ENCODE assay signal across 25 cellular contexts in the genomic region with DNA sequence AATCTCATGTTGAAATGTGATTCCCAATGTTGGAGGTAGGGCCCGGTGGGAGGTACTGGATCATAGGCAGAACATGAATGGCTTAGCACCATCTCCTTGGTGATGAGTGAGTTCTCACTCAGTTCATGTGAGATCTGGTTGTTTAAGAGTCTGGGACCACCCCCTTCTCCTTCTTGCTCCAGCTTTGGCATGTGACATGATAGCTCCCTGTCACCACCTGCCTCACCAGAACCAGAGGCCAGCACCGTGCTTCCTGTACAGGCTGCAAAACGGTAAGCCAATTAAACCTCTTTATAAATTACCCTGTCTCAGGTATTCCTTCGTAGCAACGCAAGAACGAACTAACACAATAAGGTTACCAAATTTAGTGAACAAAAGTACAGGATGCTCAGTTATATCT.
"Had no signal": no experiment of that assay in that cellular context is flagged by ENCODE, and none has a peak within 500 bp of the region (broad histone marks: within the 10 kb centered on the region; RNA-seq: fewer than 3 reads in every experiment).

No MANE protein-coding gene starts in this region.

- DNase-seq: activated CD4-positive, alpha-beta T cell treated with anti-CD3 and anti-CD28 coated beads for 48 hours; activated CD4-positive, alpha-beta T cell treated with anti-CD3 and anti-CD28 coated beads, Interleukin-2, amount 50 U/mL, for 48 hours; activated CD8-positive, alpha-beta memory T cell treated with anti-CD3 and anti-CD28 coated beads for 24 hours; activated gamma-delta T cell; activated naive CD4-positive, alpha-beta T cell treated with anti-CD3 and anti-CD28 coated beads, Interleukin-2, amount 10 ng/mL, durations not matched to agents 7 days and 5 days; activated naive CD8-positive, alpha-beta T cell treated with anti-CD3 and anti-CD28 coated beads, Interleukin-2, amount 10 ng/mL, durations not matched to agents 7 days and 5 days; brain microvascular endothelial cell; left cardiac atrium; left ventricle myocardium superior; stimulated activated CD4-positive, alpha-beta T cell treated with anti-CD3 and anti-CD28 coated beads, Interleukin-4, amount 100 ng/mL, for 24 hours; T1000; trophoblast cell; WERI-Rb-1 had no signal

- H3K4me1 Mint-ChIP-seq: activated naive CD4-positive, alpha-beta T cell treated with anti-CD3 and anti-CD28 coated beads, Interleukin-2, amount 10 ng/mL, durations not matched to agents 7 days and 5 days; activated naive CD8-positive, alpha-beta T cell treated with anti-CD3 and anti-CD28 coated beads, Interleukin-2, amount 10 ng/mL, durations not matched to agents 7 days and 5 days had no signal

- H3K79me2 ChIP-seq: hepatocyte had no signal

- H3K36me3 ChIP-seq: brain microvascular endothelial cell, gastroesophageal sphincter, neutrophil, thoracic aorta, WERI-Rb-1 had no signal

- H3K27me3 Mint-ChIP-seq: stimulated activated naive CD8-positive, alpha-beta T cell treated with anti-CD3 and anti-CD28 coated beads, Interleukin-15, Interleukin-2, amounts not matched to agents 100 ng/mL and 50 ng/mL, for 24 hours had no signal

- H3K27me3 ChIP-seq: brain microvascular endothelial cell, gastroesophageal sphincter had no signal

- H3K27ac Mint-ChIP-seq: activated naive CD4-positive, alpha-beta T cell treated with anti-CD3 and anti-CD28 coated beads, Interleukin-2, amount 10 ng/mL, durations not matched to agents 7 days and 5 days; activated naive CD8-positive, alpha-beta T cell treated with anti-CD3 and anti-CD28 coated beads, Interleukin-2, amount 10 ng/mL, durations not matched to agents 7 days and 5 days; activated T-helper 1 cell treated with anti-CD3 and anti-CD28 coated beads, Interleukin-12 subunit alpha, Interleukin-12 subunit beta, Interleukin-2, Interleukin-4 antibody, amounts not matched to agents 30 ng/mL and 10 ng/mL and 1 ng/mL, durations not matched to agents 14 hours and 24 hours and 36 hours; progenitor cell of endocrine pancreas; stimulated activated effector memory CD8-positive, alpha-beta T cell treated with anti-CD3 and anti-CD28 coated beads, Interleukin-12 subunit alpha, Interleukin-12 subunit beta, amount 100 ng/mL, for 72 hours; stimulated activated naive CD8-positive, alpha-beta T cell treated with anti-CD3 and anti-CD28 coated beads, Interleukin-15, Interleukin-2, amounts not matched to agents 100 ng/mL and 50 ng/mL, for 24 hours had no signal

- H3K4me3 Mint-ChIP-seq: activated naive CD4-positive, alpha-beta T cell treated with anti-CD3 and anti-CD28 coated beads, Interleukin-2, amount 10 ng/mL, durations not matched to agents 7 days and 5 days; activated naive CD8-positive, alpha-beta T cell treated with anti-CD3 and anti-CD28 coated beads, Interleukin-2, amount 10 ng/mL, durations not matched to agents 7 days and 5 days; activated T-helper 1 cell treated with anti-CD3 and anti-CD28 coated beads, Interleukin-12 subunit alpha, Interleukin-12 subunit beta, Interleukin-2, Interleukin-4 antibody, amounts not matched to agents 30 ng/mL and 10 ng/mL and 1 ng/mL, durations not matched to agents 14 hours and 24 hours and 36 hours; nephron; stimulated activated effector memory CD8-positive, alpha-beta T cell treated with anti-CD3 and anti-CD28 coated beads, Interleukin-12 subunit alpha, Interleukin-12 subunit beta, amount 100 ng/mL, for 72 hours; stimulated activated naive CD8-positive, alpha-beta T cell treated with anti-CD3 and anti-CD28 coated beads, Interleukin-15, Interleukin-2, amounts not matched to agents 100 ng/mL and 50 ng/mL, for 24 hours had no signal

- H3K4me3 ChIP-seq: gastroesophageal sphincter, hepatocyte, skin epidermis, thoracic aorta had no signal

- H3K9me3 ChIP-seq: gastroesophageal sphincter, neutrophil, thoracic aorta had no signal

- H3K4me2 ChIP-seq: hepatocyte had no signal

- H2AFZ ChIP-seq: hepatocyte had no signal

- H3K27ac ChIP-seq: brain microvascular endothelial cell, gastroesophageal sphincter, hepatocyte, neutrophil, skin epidermis, thoracic aorta, WERI-Rb-1 had no signal

- H3K9me3 Mint-ChIP-seq: activated naive CD4-positive, alpha-beta T cell treated with anti-CD3 and anti-CD28 coated beads, Interleukin-2, amount 10 ng/mL, durations not matched to agents 7 days and 5 days; activated naive CD8-positive, alpha-beta T cell treated with anti-CD3 and anti-CD28 coated beads, Interleukin-2, amount 10 ng/mL, durations not matched to agents 7 days and 5 days; activated T-helper 1 cell treated with anti-CD3 and anti-CD28 coated beads, Interleukin-12 subunit alpha, Interleukin-12 subunit beta, Interleukin-2, Interleukin-4 antibody, amounts not matched to agents 30 ng/mL and 10 ng/mL and 1 ng/mL, durations not matched to agents 14 hours and 24 hours and 36 hours; nephron; stimulated activated effector memory CD8-positive, alpha-beta T cell treated with anti-CD3 and anti-CD28 coated beads, Interleukin-12 subunit alpha, Interleukin-12 subunit beta, amount 100 ng/mL, for 72 hours; stimulated activated naive CD8-positive, alpha-beta T cell treated with anti-CD3 and anti-CD28 coated beads, Interleukin-15, Interleukin-2, amounts not matched to agents 100 ng/mL and 50 ng/mL, for 24 hours had no signal

- ATAC-seq: activated CD4-positive, CD25-positive, alpha-beta regulatory T cell treated with anti-CD3 and anti-CD28 coated beads, Interleukin-2, amount 50 U/mL, for 24 hours; gastroesophageal sphincter; left cardiac atrium; left ventricle myocardium superior; sciatic nerve had no signal

- H3K36me3 Mint-ChIP-seq: activated naive CD4-positive, alpha-beta T cell treated with anti-CD3 and anti-CD28 coated beads, Interleukin-2, amount 10 ng/mL, durations not matched to agents 7 days and 5 days; activated naive CD8-positive, alpha-beta T cell treated with anti-CD3 and anti-CD28 coated beads, Interleukin-2, amount 10 ng/mL, durations not matched to agents 7 days and 5 days; stimulated activated effector memory CD8-positive, alpha-beta T cell treated with anti-CD3 and anti-CD28 coated beads, Interleukin-12 subunit alpha, Interleukin-12 subunit beta, amount 100 ng/mL, for 72 hours had no signal
